Comparison of ENCODE assay signal across 25 cellular contexts in genomic region chr1:94937820-94938219, GRCh38. TPM values are rescaled to one million over a fixed set of nuclear protein-coding genes. Genes with fewer than 3 reads are reported as not detected.
DNase-seq lines count a peak whose midpoint lies in the region; ATAC-seq and TF ChIP-seq lines count a peak whose summit lies in the region.
"Had no signal": no experiment of that assay in that cellular context is flagged by ENCODE, and none has a peak within 500 bp of the region (broad histone marks: within the 10 kb centered on the region; RNA-seq: fewer than 3 reads in every experiment).

No MANE protein-coding gene starts in this region.

- POLR2A ChIA-PET in HEK293 (lab: Yijun Ruan, JAX): no interaction called here

- H3K9ac ChIP-seq in mesenchymal stem cell (ENCODE audit: low read length): no peak overlapping the region
- no peak overlapping the region for H3K9ac ChIP-seq in trophoblast cell (ENCODE audit: low read length)
- H3K9ac ChIP-seq: BLaER1 treated with 17β-estradiol and CSF1 and Interleukin-3, amounts not matched to agents 10 nM and 100 nM had no signal

- H3K9me3 ChIP-seq in HEK293 (ENCODE audit: control insufficient read depth, insufficient read depth, low read depth, low read length): no peaks in the 10 kb centered on the region
- H3K9me3 ChIP-seq in adrenal gland (replicated peaks in 1 of 3): no peaks in the 10 kb centered on the region
- H3K9me3 ChIP-seq in mesenchymal stem cell (ENCODE audit: control insufficient read depth, low read length): no peaks in the 10 kb centered on the region
- H3K9me3 ChIP-seq in thoracic aorta: no peaks in the 10 kb centered on the region
- H3K9me3 ChIP-seq in trophoblast cell (ENCODE audit: insufficient read depth, low read depth, low read length): no peaks in the 10 kb centered on the region
- H3K9me3 ChIP-seq: BLaER1 treated with 17β-estradiol and CSF1 and Interleukin-3, amounts not matched to agents 10 nM and 100 nM had no signal

- H4K8ac ChIP-seq in mesenchymal stem cell (ENCODE audit: low read length): no peak overlapping the region
- H4K8ac ChIP-seq in trophoblast cell (ENCODE audit: low read depth, low read length): no peak overlapping the region

- intact Hi-C loops in adrenal gland (cut with DNase I): loop anchor here in 1 of 2 donors (10.0 kb wide), 1 partner anchor 97 kb away; no protein-coding TSS in a partner anchor

- H3K4me3 ChIP-seq in HEK293 (ENCODE audit: low read depth, low read length) (no peak overlapping the region), adrenal gland (no peak overlapping the region), mesenchymal stem cell (ENCODE audit: insufficient read depth in 1 of 2, low read depth in 1 of 2, low read length in 2 of 2) (no peak overlapping the region), thoracic aorta (peak overlapping the region; percentile 11), trophoblast cell (ENCODE audit: low read depth, low read length) (no peak overlapping the region)
- H3K4me3 ChIP-seq: BLaER1 treated with 17β-estradiol and CSF1 and Interleukin-3, amounts not matched to agents 10 nM and 100 nM; GM12878 had no signal

- no peak overlapping the region for H4K91ac ChIP-seq in mesenchymal stem cell (ENCODE audit: low read length)
- H4K91ac ChIP-seq in trophoblast cell (ENCODE audit: low read depth, low read length): no peak overlapping the region

- no peak for TF ChIP-seq POLR2A in adrenal gland (IDR thresholded peaks at IDR 0.05)

- H3K36me3 ChIP-seq in HEK293 (ENCODE audit: control insufficient read depth in 2 of 2, insufficient read depth in 1 of 2, low read length in 2 of 2): peaks cover 0 to 6% of the 10 kb centered on the region in 2 experiments; a peak in 1 of 3 replicates
- no peaks in the 10 kb centered on the region for H3K36me3 ChIP-seq in adrenal gland (replicated peaks in 1 of 2)
- H3K36me3 ChIP-seq in mesenchymal stem cell (ENCODE audit: control insufficient read depth in 1 of 2, insufficient read depth in 2 of 2, low read depth in 1 of 2, low read length in 2 of 2): peaks cover 0 to 1% of the 10 kb centered on the region in 2 experiments
- no peaks in the 10 kb centered on the region for H3K36me3 ChIP-seq in thoracic aorta
- H3K36me3 ChIP-seq in trophoblast cell (ENCODE audit: control insufficient read depth in 1 of 2, insufficient read depth in 2 of 2, low read length in 2 of 2): no peaks in the 10 kb centered on the region
- H3K36me3 ChIP-seq: BLaER1 treated with 17β-estradiol and CSF1 and Interleukin-3, amounts not matched to agents 10 nM and 100 nM had no signal

- H2BK120ac ChIP-seq in mesenchymal stem cell (ENCODE audit: low read depth, low read length) (no peak overlapping the region), trophoblast cell (ENCODE audit: insufficient read depth, low read length, poor library complexity) (no peak overlapping the region)

- H2AK5ac ChIP-seq in mesenchymal stem cell (ENCODE audit: low read length, severe bottlenecking) (peak overlapping the region; percentile 94), trophoblast cell (ENCODE audit: low read length) (no peak overlapping the region)

- CTCF ChIA-PET in HEK293 (lab: Yijun Ruan, JAX): no interaction called here

- H3K14ac ChIP-seq in mesenchymal stem cell (ENCODE audit: low read length in 2 of 2): no peak overlapping the region
- no peak overlapping the region for H3K14ac ChIP-seq in trophoblast cell (ENCODE audit: low read length)

- 62 to 100% (median 97%) methylated on average over 1 of the region's 1 CpG for WGBS in adrenal gland, 4 donors
- no CpG with 5 or more reads among the region's 1 CpG for WGBS in mesenchymal stem cell
- no CpG with 5 or more reads among the region's 1 CpG for WGBS in trophoblast cell (ENCODE audit: extremely low coverage, insufficient coverage, insufficient read length)

- no peaks in the 10 kb centered on the region for H3K79me2 ChIP-seq in trophoblast cell (ENCODE audit: control insufficient read depth, insufficient read depth, low read length, poor library complexity)

- TF ChIP-seq CTCF in HEK293 (tag by site-specific recombination; IDR thresholded peaks at IDR 0.05): no peak
- TF ChIP-seq CTCF in adrenal gland (IDR thresholded peaks at IDR 0.05): no peak
- TF ChIP-seq CTCF in thoracic aorta (IDR thresholded peaks at IDR 0.05): no peak

- no peak overlapping the region for H3K23ac ChIP-seq in mesenchymal stem cell (ENCODE audit: low read length in 2 of 2)
- no peak overlapping the region for H3K23ac ChIP-seq in trophoblast cell (ENCODE audit: low read length)

- H3K18ac ChIP-seq in mesenchymal stem cell (ENCODE audit: low read depth in 1 of 2, low read length in 2 of 2) (no peak overlapping the region), trophoblast cell (ENCODE audit: low read length) (no peak overlapping the region)

- H3K4me1 ChIP-seq in HEK293 (ENCODE audit: control insufficient read depth, insufficient read depth, low read length): peaks cover 23% of the 10 kb centered on the region
- peaks cover 38 to 42% of the 10 kb centered on the region in 2 donors for H3K4me1 ChIP-seq in adrenal gland (replicated peaks in 1 of 2)
- peaks cover 8% of the 10 kb centered on the region for H3K4me1 ChIP-seq in mesenchymal stem cell (ENCODE audit: control insufficient read depth, insufficient read depth, low read depth, low read length)
- peaks cover 25 to 44% of the 10 kb centered on the region in 2 donors for H3K4me1 ChIP-seq in thoracic aorta (ENCODE audit: control insufficient read depth in 1 of 2, low read depth in 2 of 2)
- no peaks in the 10 kb centered on the region for H3K4me1 ChIP-seq in trophoblast cell (ENCODE audit: control insufficient read depth in 1 of 2, insufficient read depth in 2 of 2, low read length in 2 of 2)
- H3K4me1 ChIP-seq: BLaER1 treated with 17β-estradiol and CSF1 and Interleukin-3, amounts not matched to agents 10 nM and 100 nM had no signal

- H3K4me2 ChIP-seq in mesenchymal stem cell (ENCODE audit: low read length, poor library complexity, severe bottlenecking) (no peak overlapping the region), trophoblast cell (ENCODE audit: low read length) (no peak overlapping the region)
- H3K4me2 ChIP-seq: BLaER1 treated with 17β-estradiol and CSF1 and Interleukin-3, amounts not matched to agents 10 nM and 100 nM had no signal

- ATAC-seq in thoracic aorta (ENCODE audit: insufficient number of reproducible peaks, low FRiP score, low read depth) (no peak), HG02610 (IDR thresholded peaks at IDR 0.05; ENCODE audit: unreplicated experiment) (no peak)
- ATAC-seq: GM12878, PC-3 had no signal

- H2BK12ac ChIP-seq in mesenchymal stem cell (ENCODE audit: low read length in 2 of 2): no peak overlapping the region
- no peak overlapping the region for H2BK12ac ChIP-seq in trophoblast cell (ENCODE audit: low read length)

- H3K27me3 ChIP-seq in adrenal gland (no peaks in the 10 kb centered on the region), mesenchymal stem cell (ENCODE audit: control insufficient read depth in 1 of 2, insufficient read depth in 1 of 2, low read length in 2 of 2) (no peaks in the 10 kb centered on the region), thoracic aorta (replicated peaks; ENCODE audit: insufficient read depth) (no peaks in the 10 kb centered on the region), trophoblast cell (ENCODE audit: insufficient read depth, low read length) (no peaks in the 10 kb centered on the region)
- H3K27me3 ChIP-seq: BLaER1 treated with 17β-estradiol and CSF1 and Interleukin-3, amounts not matched to agents 10 nM and 100 nM had no signal

- H2AFZ ChIP-seq in mesenchymal stem cell (ENCODE audit: low read depth, low read length) (no peak overlapping the region), trophoblast cell (ENCODE audit: insufficient read depth, low read length, poor library complexity) (no peak overlapping the region)

- no peak overlapping the region for H3K4ac ChIP-seq in mesenchymal stem cell (ENCODE audit: low read depth in 1 of 2, low read length in 2 of 2)
- H3K4ac ChIP-seq in trophoblast cell (ENCODE audit: low read depth, low read length): no peak overlapping the region

- H3K27ac ChIP-seq in HEK293 (ENCODE audit: extremely low read depth, low read depth, low read length): no peak overlapping the region
- H3K27ac ChIP-seq in adrenal gland: peak overlapping the region in 3 of 5 donors; percentile 12 to 85 (median 73)
- H3K27ac ChIP-seq in mesenchymal stem cell (ENCODE audit: low read length, poor library complexity, severe bottlenecking): no peak overlapping the region
- H3K27ac ChIP-seq in thoracic aorta: peak overlapping the region in 1 of 2 donors; percentile 17
- no peak overlapping the region for H3K27ac ChIP-seq in trophoblast cell (ENCODE audit: low read depth, low read length)
- H3K27ac ChIP-seq: BLaER1 treated with 17β-estradiol and CSF1 and Interleukin-3, amounts not matched to agents 10 nM and 100 nM had no signal

- H4K12ac ChIP-seq in trophoblast cell (ENCODE audit: low read depth, low read length): no peak overlapping the region

- H2BK15ac ChIP-seq in mesenchymal stem cell (ENCODE audit: low read depth, poor library complexity, severe bottlenecking): no peak overlapping the region

- H2BK5ac ChIP-seq in mesenchymal stem cell (ENCODE audit: low read depth, low read length, poor library complexity, severe bottlenecking): no peak overlapping the region
- no peak overlapping the region for H2BK5ac ChIP-seq in trophoblast cell (ENCODE audit: low read depth, low read length, poor library complexity)

- DNase-seq in adrenal gland: no peak
- DNase-seq in mesenchymal stem cell: no peak
- no peak for DNase-seq in thoracic aorta (ENCODE audit: low spot score)
- DNase-seq in H4 (ENCODE audit: low spot score): no peak
- DNase-seq in trophoblast cell: no peak
- DNase-seq in cerebellum (ENCODE audit: low spot score): no peak
- DNase-seq: AML-193; CD4-positive, alpha-beta T cell; GDM1; GOT3; KBM-7; MV-4-11; NCI-H1105; NCI-H1436 treated with DMSO at 0.1 percent for 48 hours; NCI-H187 treated with DMSO at 0.1 percent for 48 hours; NCI-H2171 treated with DMSO at 0.1 percent for 48 hours; NCI-H345; NCI-H510A treated with DMSO at 0.1 percent for 48 hours; NCI-H748 treated with DMSO at 0.1 percent for 48 hours; PC-3; Right ventricle myocardium superior had no signal

- H3K79me1 ChIP-seq in mesenchymal stem cell (replicated peaks; ENCODE audit: low read length, poor library complexity, severe bottlenecking) (peaks cover 2% of the 10 kb centered on the region), trophoblast cell (ENCODE audit: low read length) (no peaks in the 10 kb centered on the region)

TF ChIP-seq in HEK293, 187 proteins besides CTCF, POLR2A, EP300 and RAD21:
- TF ChIP-seq ZNF549 (tag by site-specific recombination; IDR thresholded peaks at IDR 0.05) (peak; percentile 97), ZNF2 (tag by site-specific recombination; IDR thresholded peaks at IDR 0.05) (no peak)

RNA-seq across cellular contexts. Expression of gene CNN3, which starts 10.9 kb away (rescaled TPM):
- 100 to 1,000 TPM; 320 to 766 (median 424) TPM for total RNA-seq in adrenal gland
- 100 to 1,000 TPM in 2 of 3 donors, 10 to 100 TPM in 1; 97.3 to 418 (median 131) TPM for polyA plus RNA-seq in adrenal gland
- 226 TPM for polyA plus RNA-seq in mesenchymal stem cell (2013, experiment 1 of 2)
- polyA plus RNA-seq in mesenchymal stem cell (2013, experiment 2 of 2): 232 TPM
- 100 to 1,000 TPM; 225 to 257 TPM for total RNA-seq in thoracic aorta
- total RNA-seq in H4 (2014; rRNA removed; shearing (Covaris generic)): 121 and 137 TPM in 2 replicates
- 202 and 212 TPM in 2 replicates for polyA plus RNA-seq in trophoblast cell (2013)
- total RNA-seq in cerebellum: 158 TPM

Comparison
In these comparisons a context has a peak if more than half of its experiments do, and no peak if none do; other contexts are left out.
1. H3K27ac ChIP-seq: peak in adrenal gland (3 of 5); none in HEK293 (single experiment), mesenchymal stem cell (single experiment) and trophoblast cell (single experiment).